8 cellular contexts compared by ENCODE assay signal in the genomic region with DNA sequence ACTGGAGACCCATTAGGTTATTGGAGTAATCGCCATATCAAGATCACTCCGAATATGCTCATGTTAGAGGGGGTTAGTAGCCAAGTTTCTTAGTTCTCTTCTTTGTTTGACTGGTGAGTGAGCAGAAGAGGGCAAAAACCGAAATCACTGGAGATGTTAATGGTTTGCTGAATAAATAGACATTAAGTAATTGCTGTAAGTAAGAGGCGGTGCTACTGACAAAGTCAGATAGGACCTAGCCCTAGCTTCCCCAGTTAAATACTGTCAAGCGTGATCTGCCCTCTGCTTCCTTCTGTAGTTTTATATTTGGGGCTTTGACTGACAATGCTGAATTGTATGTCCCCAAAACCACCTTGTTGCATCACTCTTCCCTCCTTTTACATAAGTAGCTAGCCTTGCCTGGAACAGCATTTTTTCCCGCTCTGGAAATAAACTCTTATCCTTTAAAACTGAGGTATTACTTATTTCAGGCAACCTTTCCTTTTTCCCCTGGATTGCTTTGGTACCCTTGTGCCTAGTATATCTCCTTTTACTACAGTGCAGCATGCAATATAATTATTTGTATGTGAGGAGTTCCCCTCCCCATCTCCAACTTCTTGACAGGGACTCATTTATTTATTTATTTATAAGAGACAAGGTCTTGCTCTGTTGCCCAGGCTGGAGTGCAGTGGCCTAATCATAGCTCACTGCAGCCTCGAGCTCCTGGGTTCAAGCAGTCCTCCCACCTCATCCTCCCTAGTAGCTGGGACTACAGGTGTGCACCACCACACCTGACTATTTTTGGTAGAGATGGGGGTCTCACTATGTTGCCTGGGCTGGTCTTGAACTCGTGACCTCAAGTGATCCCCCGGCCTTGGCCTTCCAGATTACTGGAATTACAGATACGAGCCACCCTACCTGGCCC. TPM values are rescaled to one million over a fixed set of nuclear protein-coding genes. Genes with fewer than 3 reads are reported as not detected.
DNase-seq lines count a peak whose midpoint lies in the region; ATAC-seq, FAIRE-seq and TF ChIP-seq lines count a peak whose summit lies in the region.

No MANE protein-coding gene starts in this region.

- peak overlapping the region; percentile 88 for H3K9ac ChIP-seq in OCI-LY3 (ENCODE audit: low read length)

- peak overlapping the region; percentile 77 for H3K4me2 ChIP-seq in OCI-LY3 (ENCODE audit: low read length)

- 75% methylated on average over 10 of the region's 10 CpGs for WGBS in esophagus muscularis mucosa

- DNase-seq in GM18507 (ENCODE audit: extremely low spot score, insufficient read length, low read depth) (no peak), esophagus muscularis mucosa (ENCODE audit: extremely low spot score) (no peak), retinal pigment epithelial cell (ENCODE audit: low read depth) (no peak), NCI-H524 (lab: John Stamatoyannopoulos, UW) (no peak), GM03348 (ENCODE audit: low spot score) (no peak)
- DNase-seq in activated CD4-positive, CD25-positive, alpha-beta regulatory T cell treated with anti-CD3 and anti-CD28 coated beads, Interleukin-2, amount 50 U/mL, for 72 hours: no peak

- H3K27me3 ChIP-seq in OCI-LY3 (ENCODE audit: low read depth, low read length) (0 out of 2 replicates have a peak, but pooled peaks cover 4% of the 10 kb centered on the region), esophagus muscularis mucosa (no peaks in the 10 kb centered on the region)

- intact Hi-C loops in esophagus muscularis mucosa (cut with DNase I): no loop called here

- no peak for ATAC-seq in GM21390 (IDR thresholded peaks at IDR 0.05; ENCODE audit: unreplicated experiment)

- H3K36me3 ChIP-seq in OCI-LY3 (replicated peaks; ENCODE audit: low read depth, low read length) (peaks cover 32% of the 10 kb centered on the region), esophagus muscularis mucosa (peaks cover 11 to 30% (median 25%) of the 10 kb centered on the region in 4 donors)

- peak; percentile 39 for FAIRE-seq in GM18507 (lab: Jason Lieb, UNC)

- H2AFZ ChIP-seq in OCI-LY3 (ENCODE audit: low read depth, low read length): no peak overlapping the region

- no peak for TF ChIP-seq CTCF in OCI-LY3 (IDR thresholded peaks at IDR 0.05; ENCODE audit: low read depth, low read length)
- no peak for TF ChIP-seq CTCF in esophagus muscularis mucosa (IDR thresholded peaks at IDR 0.05)
- TF ChIP-seq CTCF in retinal pigment epithelial cell (conservative IDR thresholded peaks at IDR 0.05; ENCODE audit: low read depth, low read length): no peak

- H3K27ac ChIP-seq in OCI-LY3 (ENCODE audit: low read length) (no peak overlapping the region), esophagus muscularis mucosa (replicated peaks in 1 of 4) (no peak overlapping the region)

- peaks cover 64% of the 10 kb centered on the region for H3K79me2 ChIP-seq in OCI-LY3 (ENCODE audit: low read length)

- H3K4me1 ChIP-seq in OCI-LY3 (ENCODE audit: low read length): peaks cover 11% of the 10 kb centered on the region
- H3K4me1 ChIP-seq in esophagus muscularis mucosa: peaks cover 17 to 28% (median 24%) of the 10 kb centered on the region in 4 donors

- no peak for TF ChIP-seq EP300 in esophagus muscularis mucosa (IDR thresholded peaks at IDR 0.05)

- H3K4me3 ChIP-seq in OCI-LY3 (ENCODE audit: low read length): peak overlapping the region; percentile 90
- peak overlapping the region; percentile 66 to 85 (median 84) for H3K4me3 ChIP-seq in esophagus muscularis mucosa
- peak overlapping the region; percentile 75 for H3K4me3 ChIP-seq in retinal pigment epithelial cell (ENCODE audit: low read length)

- H3K9me3 ChIP-seq in OCI-LY3 (ENCODE audit: insufficient read depth, low read length) (peaks cover 5% of the 10 kb centered on the region; the same call in 1 of the 2 replicates), esophagus muscularis mucosa (no peaks in the 10 kb centered on the region)

- peaks cover 5% of the 10 kb centered on the region; the same call in 1 of the 2 replicates for H4K20me1 ChIP-seq in OCI-LY3 (ENCODE audit: insufficient read depth, low read length)

- TF ChIP-seq POLR2A in esophagus muscularis mucosa (IDR thresholded peaks at IDR 0.05; ENCODE audit: low read depth): no peak

RNA-seq across cellular contexts. Expression of gene SNRPF, which starts 1.4 kb away (rescaled TPM):
- 1 to 10 TPM; 5.6 to 9.6 (median 6.4) TPM for total RNA-seq in esophagus muscularis mucosa
